ENCODE assay signal across 17 cellular contexts in genomic region chr4:53651142-53651720, GRCh38. TPM values are rescaled to one million over a fixed set of nuclear protein-coding genes. Genes with fewer than 3 reads are reported as not detected.
DNase-seq lines count a peak whose midpoint lies in the region; ATAC-seq and TF ChIP-seq lines count a peak whose summit lies in the region.
"Had no signal": no experiment of that assay in that cellular context is flagged by ENCODE, and none has a peak within 500 bp of the region (broad histone marks: within the 10 kb centered on the region; RNA-seq: fewer than 3 reads in every experiment).

No MANE protein-coding gene starts in this region.

- no peaks in the 10 kb centered on the region for H3K4me1 Mint-ChIP-seq in activated T-cell treated with anti-CD3 and anti-CD28 coated beads, Interleukin-2, amount 50 U/mL, for 24 hours (ENCODE audit: low read depth)
- H3K4me1 Mint-ChIP-seq: activated T-helper 17 cell treated with anti-CD3 and anti-CD28 coated beads, Interleukin-2, amount 50 U/mL, for 72 hours had no signal

- H3K4me3 ChIP-seq in cardiac fibroblast (replicated peaks in 1 of 2; ENCODE audit: low read depth in 2 of 2, low read length in 2 of 2): no peak overlapping the region
- H3K4me3 ChIP-seq: dorsolateral prefrontal cortex had no signal

- no peaks in the 10 kb centered on the region for H3K36me3 Mint-ChIP-seq in activated T-cell treated with anti-CD3 and anti-CD28 coated beads, Interleukin-2, amount 50 U/mL, for 24 hours (ENCODE audit: low read depth)
- H3K36me3 Mint-ChIP-seq: activated CD4-positive, alpha-beta memory T cell treated with anti-CD3 and anti-CD28 coated beads for 36 hours had no signal

- H3K27ac Mint-ChIP-seq in activated T-cell treated with anti-CD3 and anti-CD28 coated beads, Interleukin-2, amount 50 U/mL, for 24 hours: no peak overlapping the region
- H3K27ac Mint-ChIP-seq: activated CD4-positive, alpha-beta memory T cell treated with anti-CD3 and anti-CD28 coated beads for 36 hours; activated T-helper 17 cell treated with anti-CD3 and anti-CD28 coated beads, Interleukin-2, amount 50 U/mL, for 72 hours had no signal

- H3K4me3 Mint-ChIP-seq in activated T-cell treated with anti-CD3 and anti-CD28 coated beads, Interleukin-2, amount 50 U/mL, for 24 hours: no peak overlapping the region
- H3K4me3 Mint-ChIP-seq: activated CD4-positive, alpha-beta memory T cell treated with anti-CD3 and anti-CD28 coated beads for 36 hours; activated T-helper 17 cell treated with anti-CD3 and anti-CD28 coated beads, Interleukin-2, amount 50 U/mL, for 72 hours had no signal

- no peak for ATAC-seq in HG02981 (IDR thresholded peaks at IDR 0.05; ENCODE audit: unreplicated experiment)
- no peak for ATAC-seq in GM18909 (IDR thresholded peaks at IDR 0.05; ENCODE audit: poor library complexity, unreplicated experiment)
- ATAC-seq in HG03565 (IDR thresholded peaks at IDR 0.05; ENCODE audit: unreplicated experiment): no peak
- ATAC-seq: activated T-helper 17 cell treated with anti-CD3 and anti-CD28 coated beads, Interleukin-2, amount 50 U/mL, for 72 hours; SK-N-SH treated with all-trans-retinoic acid at 6 μM for 48 hours had no signal

- DNase-seq in cardiac fibroblast (ENCODE audit: low read depth in 2 of 2) (peak; percentile 10 to 29), hepatic stellate cell (ENCODE audit: low spot score) (peak; percentile 16), renal cortical epithelial cell (ENCODE audit: low read depth) (peak; percentile 44)
- DNase-seq in activated T-cell treated with anti-CD3 and anti-CD28 coated beads, Interleukin-2, amount 50 U/mL, for 24 hours: no peak
- DNase-seq: activated CD4-positive, alpha-beta memory T cell treated with anti-CD3 and anti-CD28 coated beads for 36 hours; Caco-2; dorsolateral prefrontal cortex; NCI-H2029 treated with DMSO at 0.1 percent for 48 hours; NCI-H524 treated with DMSO at 0.1 percent for 48 hours; stimulated activated CD4-positive, alpha-beta T cell treated with anti-CD3 and anti-CD28 coated beads, Interleukin-2, amount 100 ng/mL, for 24 hours had no signal

- peaks cover 14% of the 10 kb centered on the region for H3K27me3 Mint-ChIP-seq in activated T-cell treated with anti-CD3 and anti-CD28 coated beads, Interleukin-2, amount 50 U/mL, for 24 hours

- peak overlapping the region; percentile 29; the same call in 1 of the 2 replicates for H3K27ac ChIP-seq in C4-2B
- H3K27ac ChIP-seq: dorsolateral prefrontal cortex had no signal

- TF ChIP-seq CTCF in C4-2B (conservative IDR thresholded peaks at IDR 0.05): no peak
- TF ChIP-seq CTCF in cardiac fibroblast (IDR thresholded peaks at IDR 0.05; ENCODE audit: low read depth, low read length): no peak

- H3K9me3 Mint-ChIP-seq in activated T-cell treated with anti-CD3 and anti-CD28 coated beads, Interleukin-2, amount 50 U/mL, for 24 hours: no peaks in the 10 kb centered on the region
- H3K9me3 Mint-ChIP-seq: activated CD4-positive, alpha-beta memory T cell treated with anti-CD3 and anti-CD28 coated beads for 36 hours; activated T-helper 17 cell treated with anti-CD3 and anti-CD28 coated beads, Interleukin-2, amount 50 U/mL, for 72 hours had no signal

RNA-seq across cellular contexts. Expression of gene LNX1, which starts 59.9 kb away (rescaled TPM):
- total RNA-seq in renal cortical epithelial cell: 1.7 and 6.4 TPM in 2 replicates
- total RNA-seq: activated CD4-positive, alpha-beta memory T cell treated with anti-CD3 and anti-CD28 coated beads for 36 hours; activated T-helper 17 cell treated with anti-CD3 and anti-CD28 coated beads, Interleukin-2, amount 50 U/mL, for 72 hours; OCI-LY7 had no signal
